ENCODE assay signal across 11 cellular contexts in the genomic region with DNA sequence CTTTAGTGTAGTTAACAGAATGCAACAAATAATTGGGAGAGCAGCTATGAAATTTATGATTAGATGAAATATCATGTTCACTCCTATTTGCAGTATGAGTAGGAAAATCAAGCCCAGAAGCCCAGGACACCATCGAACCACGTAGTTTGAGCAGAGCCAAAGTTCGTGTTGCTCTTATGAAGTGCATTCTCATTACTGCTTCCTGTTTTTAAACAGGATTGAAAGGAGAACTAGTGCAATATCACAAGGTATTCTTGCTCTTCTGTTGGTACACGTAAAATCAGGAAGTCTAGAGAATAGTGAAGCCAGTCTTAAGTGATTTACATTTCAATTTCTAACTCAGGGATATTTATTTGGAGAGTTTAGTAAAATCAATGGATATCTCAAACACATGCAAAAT. TPM values are rescaled to one million over a fixed set of nuclear protein-coding genes. Genes with fewer than 3 reads are reported as not detected.
A peak's percentile ranks its signal among the peaks of the same experiment; 100 is the strongest.
DNase-seq lines count a peak whose midpoint lies in the region; ATAC-seq and TF ChIP-seq lines count a peak whose summit lies in the region.
"Had no signal": no experiment of that assay in that cellular context is flagged by ENCODE, and none has a peak within 500 bp of the region (broad histone marks: within the 10 kb centered on the region; RNA-seq: fewer than 3 reads in every experiment).

No MANE protein-coding gene starts in this region.

- H3K9me3 Mint-ChIP-seq in GM23338 (no peaks in the 10 kb centered on the region), memory B cell (peaks cover 2% of the 10 kb centered on the region)

- peak overlapping the region; percentile 15; the same call in 1 of the 2 replicates for H3K27ac Mint-ChIP-seq in GM23338
- peak overlapping the region; percentile 90 for H3K27ac Mint-ChIP-seq in memory B cell

- no peaks in the 10 kb centered on the region for H3K79me2 ChIP-seq in GM23338 (replicated peaks; ENCODE audit: insufficient read depth)
- H3K79me2 ChIP-seq: hepatocyte had no signal

- H3K4me3 Mint-ChIP-seq in GM23338 = no peak overlapping the region
- H3K4me3 Mint-ChIP-seq in memory B cell = peak overlapping the region; percentile 30

- 0 out of 2 replicates have a peak, but pooled peaks cover 9% of the 10 kb centered on the region for H3K9me2 ChIP-seq in GM23338 (ENCODE audit: insufficient read depth)

- no peaks in the 10 kb centered on the region for H3F3A ChIP-seq in GM23338 (replicated peaks; ENCODE audit: low read depth)

- no peaks in the 10 kb centered on the region for H3K9me3 ChIP-seq in breast epithelium
- H3K9me3 ChIP-seq: HAP-1 had no signal

- no peaks in the 10 kb centered on the region for H3K27me3 ChIP-seq in GM23338 (ENCODE audit: insufficient read depth)
- no peaks in the 10 kb centered on the region for H3K27me3 ChIP-seq in breast epithelium
- peaks cover 18% of the 10 kb centered on the region for H3K27me3 ChIP-seq in foreskin keratinocyte
- H3K27me3 ChIP-seq: hepatocyte had no signal

- ATAC-seq in GM18870 (IDR thresholded peaks at IDR 0.05; ENCODE audit: unreplicated experiment) = peak; percentile 63
- ATAC-seq in GM23338 = no peak
- ATAC-seq in memory B cell (ENCODE audit: low read depth) = peak; percentile 97
- ATAC-seq in foreskin keratinocyte = no peak

- H3K36me3 Mint-ChIP-seq in GM23338 (ENCODE audit: low read depth) (no peaks in the 10 kb centered on the region), memory B cell (peaks cover 15% of the 10 kb centered on the region)

- H3K36me3 ChIP-seq in GM23338 (ENCODE audit: insufficient read depth) (no peaks in the 10 kb centered on the region), breast epithelium (no peaks in the 10 kb centered on the region)
- H3K36me3 ChIP-seq: HAP-1 had no signal

- H4K20me1 ChIP-seq in GM23338 (replicated peaks; ENCODE audit: insufficient read depth) = no peaks in the 10 kb centered on the region

- H3K4me1 ChIP-seq in GM23338 (ENCODE audit: insufficient read depth) (no peaks in the 10 kb centered on the region; the same call in 1 of the 2 replicates), breast epithelium (no peaks in the 10 kb centered on the region), foreskin keratinocyte (no peaks in the 10 kb centered on the region)
- H3K4me1 ChIP-seq: HAP-1 had no signal

- peaks cover 2% of the 10 kb centered on the region for H3K27me3 Mint-ChIP-seq in GM23338 (ENCODE audit: insufficient read depth, low read depth, poor library complexity)
- H3K27me3 Mint-ChIP-seq in memory B cell = no peaks in the 10 kb centered on the region

- no peak overlapping the region for H3K4me3 ChIP-seq in GM23338
- H3K4me3 ChIP-seq in breast epithelium = no peak overlapping the region
- H3K4me3 ChIP-seq: HAP-1, hepatocyte had no signal

- no peak for TF ChIP-seq POLR2A in breast epithelium (IDR thresholded peaks at IDR 0.05)

- TF ChIP-seq CTCF in GM23338 (conservative IDR thresholded peaks at IDR 0.05; ENCODE audit: low read depth in 2 of 2) (no peak), breast epithelium (IDR thresholded peaks at IDR 0.05) (no peak), foreskin keratinocyte (conservative IDR thresholded peaks at IDR 0.05) (no peak)

- no peak for DNase-seq in GM23338 (ENCODE audit: low spot score)
- DNase-seq in MV-4-11 (lab: John Stamatoyannopoulos, UW) = peak; percentile 88
- DNase-seq in memory B cell (ENCODE audit: low spot score in 2 of 2) = peak in 1 of 2 donors; percentile 28
- no peak for DNase-seq in DMS53 treated with DMSO at 0.1 percent for 48 hours (lab: John Stamatoyannopoulos, UW; ENCODE audit: unreplicated experiment)
- no peak for DNase-seq in breast epithelium (ENCODE audit: low spot score in 2 of 2)
- no peak for DNase-seq in foreskin keratinocyte
- DNase-seq in stimulated activated CD4-positive, alpha-beta T cell treated with anti-CD3 and anti-CD28 coated beads, Interleukin-4, amount 100 ng/mL, for 4 hours = no peak
- DNase-seq: small intestine had no signal

- peaks cover 6% of the 10 kb centered on the region for H3K4me1 Mint-ChIP-seq in GM23338
- H3K4me1 Mint-ChIP-seq in memory B cell = peaks cover 62% of the 10 kb centered on the region

- no peak overlapping the region for H3K27ac ChIP-seq in GM23338 (ENCODE audit: low read depth)
- no peak overlapping the region for H3K27ac ChIP-seq in breast epithelium
- no peak overlapping the region for H3K27ac ChIP-seq in foreskin keratinocyte
- H3K27ac ChIP-seq: hepatocyte had no signal

- intact Hi-C loops in breast epithelium (cut with DNase I; ENCODE audit: low total_unique reads) = no loop called here

- H3K4me2 ChIP-seq in GM23338 = no peak overlapping the region
- H3K4me2 ChIP-seq: hepatocyte had no signal

- H2AFZ ChIP-seq in GM23338 = no peak overlapping the region
- H2AFZ ChIP-seq: hepatocyte had no signal

TF ChIP-seq in GM23338, 12 proteins besides CTCF, POLR2A, EP300 and RAD21:
- TF ChIP-seq, protein P1, sequence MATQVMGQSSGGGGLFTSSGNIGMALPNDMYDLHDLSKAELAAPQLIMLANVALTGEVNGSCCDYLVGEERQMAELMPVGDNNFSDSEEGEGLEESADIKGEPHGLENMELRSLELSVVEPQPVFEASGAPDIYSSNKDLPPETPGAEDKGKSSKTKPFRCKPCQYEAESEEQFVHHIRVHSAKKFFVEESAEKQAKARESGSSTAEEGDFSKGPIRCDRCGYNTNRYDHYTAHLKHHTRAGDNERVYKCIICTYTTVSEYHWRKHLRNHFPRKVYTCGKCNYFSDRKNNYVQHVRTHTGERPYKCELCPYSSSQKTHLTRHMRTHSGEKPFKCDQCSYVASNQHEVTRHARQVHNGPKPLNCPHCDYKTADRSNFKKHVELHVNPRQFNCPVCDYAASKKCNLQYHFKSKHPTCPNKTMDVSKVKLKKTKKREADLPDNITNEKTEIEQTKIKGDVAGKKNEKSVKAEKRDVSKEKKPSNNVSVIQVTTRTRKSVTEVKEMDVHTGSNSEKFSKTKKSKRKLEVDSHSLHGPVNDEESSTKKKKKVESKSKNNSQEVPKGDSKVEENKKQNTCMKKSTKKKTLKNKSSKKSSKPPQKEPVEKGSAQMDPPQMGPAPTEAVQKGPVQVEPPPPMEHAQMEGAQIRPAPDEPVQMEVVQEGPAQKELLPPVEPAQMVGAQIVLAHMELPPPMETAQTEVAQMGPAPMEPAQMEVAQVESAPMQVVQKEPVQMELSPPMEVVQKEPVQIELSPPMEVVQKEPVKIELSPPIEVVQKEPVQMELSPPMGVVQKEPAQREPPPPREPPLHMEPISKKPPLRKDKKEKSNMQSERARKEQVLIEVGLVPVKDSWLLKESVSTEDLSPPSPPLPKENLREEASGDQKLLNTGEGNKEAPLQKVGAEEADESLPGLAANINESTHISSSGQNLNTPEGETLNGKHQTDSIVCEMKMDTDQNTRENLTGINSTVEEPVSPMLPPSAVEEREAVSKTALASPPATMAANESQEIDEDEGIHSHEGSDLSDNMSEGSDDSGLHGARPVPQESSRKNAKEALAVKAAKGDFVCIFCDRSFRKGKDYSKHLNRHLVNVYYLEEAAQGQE (IDR thresholded peaks at IDR 0.05; ENCODE audit: unreplicated experiment) = no peak
- TF ChIP-seq NANOG (IDR thresholded peaks at IDR 0.05; ENCODE audit: borderline replicate concordance) (no peak), EZH2 (IDR thresholded peaks at IDR 0.05; ENCODE audit: low read depth, unreplicated experiment) (no peak), ZNF331 (CRISPR knock-in tag; IDR thresholded peaks at IDR 0.05; ENCODE audit: low read depth) (no peak), EZH2phosphoT487 (IDR thresholded peaks at IDR 0.05; ENCODE audit: unreplicated experiment) (no peak), ZNF114 (CRISPR knock-in tag; IDR thresholded peaks at IDR 0.05) (no peak), JUNB (IDR thresholded peaks at IDR 0.05; ENCODE audit: unreplicated experiment) (no peak), POLR2AphosphoS5 (IDR thresholded peaks at IDR 0.05; ENCODE audit: low read depth) (no peak), STAT1 (IDR thresholded peaks at IDR 0.05; ENCODE audit: unreplicated experiment) (no peak), CREB1 (CRISPR knock-in tag; IDR thresholded peaks at IDR 0.05; ENCODE audit: low read depth) (no peak)
- TF ChIP-seq, protein P2, sequence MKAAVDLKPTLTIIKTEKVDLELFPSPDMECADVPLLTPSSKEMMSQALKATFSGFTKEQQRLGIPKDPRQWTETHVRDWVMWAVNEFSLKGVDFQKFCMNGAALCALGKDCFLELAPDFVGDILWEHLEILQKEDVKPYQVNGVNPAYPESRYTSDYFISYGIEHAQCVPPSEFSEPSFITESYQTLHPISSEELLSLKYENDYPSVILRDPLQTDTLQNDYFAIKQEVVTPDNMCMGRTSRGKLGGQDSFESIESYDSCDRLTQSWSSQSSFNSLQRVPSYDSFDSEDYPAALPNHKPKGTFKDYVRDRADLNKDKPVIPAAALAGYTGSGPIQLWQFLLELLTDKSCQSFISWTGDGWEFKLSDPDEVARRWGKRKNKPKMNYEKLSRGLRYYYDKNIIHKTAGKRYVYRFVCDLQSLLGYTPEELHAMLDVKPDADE (IDR thresholded peaks at IDR 0.05) = no peak

RNA-seq across cellular contexts. Expression of a gene that starts 21.1 kb away (rescaled TPM):
- total RNA-seq in GM23338 (2014; rRNA removed; shearing (Covaris generic)) = not detected in 2 replicates
- 0.26 TPM in 1 of 2 replicates, not detected in the other for polyA plus RNA-seq in GM23338 (2016; fragmentation: Nextera tagmentation; extraction: Ambion mirVana)
- total RNA-seq in breast epithelium = 10 to 100 TPM in 2 of 3 donors, 1 to 10 TPM in 1; 8.9 to 13.4 (median 10.7) TPM
- total RNA-seq in foreskin keratinocyte = not detected in 2 replicates
- not detected in 2 replicates for polyA plus RNA-seq in foreskin keratinocyte
- polyA plus RNA-seq: hepatocyte had no signal

Comparison
In these comparisons a context has a peak if more than half of its experiments do, and no peak if none do; other contexts are left out.
1. ATAC-seq: peak in GM18870 (single experiment) and memory B cell (single experiment); none in GM23338 (single experiment) and foreskin keratinocyte (single experiment).